In the genomic region with DNA sequence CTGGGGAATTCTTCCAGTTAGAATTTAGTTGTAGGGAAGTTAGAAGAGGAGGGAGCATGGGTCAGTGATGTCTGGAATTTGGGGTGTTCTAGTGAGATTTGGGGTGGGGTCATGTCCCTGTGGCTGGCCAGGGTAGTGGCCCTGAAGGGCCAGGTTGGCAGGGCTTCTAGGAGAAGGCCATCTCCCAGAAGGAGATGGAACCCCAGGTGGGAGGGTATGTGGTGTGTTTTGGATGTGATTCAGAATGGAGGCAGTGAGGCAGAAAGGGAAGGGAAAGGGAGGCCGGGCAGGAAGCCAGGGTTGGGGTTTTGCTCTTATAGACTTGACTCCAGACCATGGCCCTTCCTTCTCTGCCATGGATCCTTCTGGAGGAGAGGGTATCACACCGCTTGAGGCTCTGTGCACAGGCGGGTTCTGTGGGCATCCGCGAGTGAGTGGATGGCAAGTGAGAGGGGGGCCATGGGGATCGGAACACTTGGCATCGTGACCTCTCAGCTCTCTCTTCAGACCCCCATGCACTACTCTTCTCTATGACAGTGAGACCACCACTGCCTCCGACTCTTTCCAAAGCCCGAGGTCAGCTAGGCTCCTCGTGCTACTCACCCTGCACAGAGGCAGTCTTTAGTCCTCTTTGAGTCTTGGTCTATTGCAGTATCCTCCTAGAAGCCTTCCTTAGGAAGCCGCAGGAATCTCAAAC, we compare ENCODE assay signal across 1 cellular context.
TF ChIP-seq lines count a peak whose summit lies in the region.

No MANE protein-coding gene starts in this region.

TF ChIP-seq in HepG2, 621 proteins besides CTCF, POLR2A, EP300 and RAD21 (continued from another document):
- no peak for TF ChIP-seq YEATS4 (CRISPR knock-in tag; IDR thresholded peaks at IDR 0.05; ENCODE audit: borderline replicate concordance)
- TF ChIP-seq ZNF674 (CRISPR knock-in tag; IDR thresholded peaks at IDR 0.05; ENCODE audit: low read depth): no peak
- peak; percentile 65 for TF ChIP-seq RBFOX2 (IDR thresholded peaks at IDR 0.05; ENCODE audit: low read depth, low read length)
- TF ChIP-seq CENPT (CRISPR knock-in tag; IDR thresholded peaks at IDR 0.05; ENCODE audit: low read depth): no peak
- no peak for TF ChIP-seq ZNF782 (CRISPR knock-in tag; IDR thresholded peaks at IDR 0.05; ENCODE audit: borderline replicate concordance)
- 0 out of 2 replicates have a peak, but pooled peaks have one; percentile 35 for TF ChIP-seq MEIS2 (CRISPR knock-in tag; IDR thresholded peaks at IDR 0.05)
- TF ChIP-seq HMGXB4 (CRISPR knock-in tag; IDR thresholded peaks at IDR 0.05; ENCODE audit: borderline replicate concordance in 1 of 2, low read depth in 1 of 2): no peak; a peak in 2 of 4 replicates
- TF ChIP-seq NR2F6 (IDR thresholded peaks at IDR 0.05): no peak
- no peak for TF ChIP-seq NR2F6 (CRISPR knock-in tag; IDR thresholded peaks at IDR 0.05)
- TF ChIP-seq ZNF687 (CRISPR knock-in tag; IDR thresholded peaks at IDR 0.05): peak; percentile 79
- TF ChIP-seq, protein P1, sequence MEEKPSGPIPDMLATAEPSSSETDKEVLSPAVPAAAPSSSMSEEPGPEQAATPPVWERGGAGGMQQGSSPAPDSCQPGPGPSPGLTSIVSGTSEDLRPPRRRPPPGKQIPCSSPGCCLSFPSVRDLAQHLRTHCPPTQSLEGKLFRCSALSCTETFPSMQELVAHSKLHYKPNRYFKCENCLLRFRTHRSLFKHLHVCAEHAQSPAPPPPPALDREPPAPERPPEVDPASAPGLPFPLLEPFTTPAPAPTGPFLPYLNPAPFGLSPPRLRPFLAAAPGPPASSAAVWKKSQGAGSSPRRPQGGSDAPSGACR (CRISPR knock-in tag; IDR thresholded peaks at IDR 0.05): 0 out of 2 replicates have a peak, but pooled peaks have one; percentile 53
- no peak for TF ChIP-seq ZNF773 (CRISPR knock-in tag; IDR thresholded peaks at IDR 0.05; ENCODE audit: borderline replicate concordance)
- TF ChIP-seq, protein P2, sequence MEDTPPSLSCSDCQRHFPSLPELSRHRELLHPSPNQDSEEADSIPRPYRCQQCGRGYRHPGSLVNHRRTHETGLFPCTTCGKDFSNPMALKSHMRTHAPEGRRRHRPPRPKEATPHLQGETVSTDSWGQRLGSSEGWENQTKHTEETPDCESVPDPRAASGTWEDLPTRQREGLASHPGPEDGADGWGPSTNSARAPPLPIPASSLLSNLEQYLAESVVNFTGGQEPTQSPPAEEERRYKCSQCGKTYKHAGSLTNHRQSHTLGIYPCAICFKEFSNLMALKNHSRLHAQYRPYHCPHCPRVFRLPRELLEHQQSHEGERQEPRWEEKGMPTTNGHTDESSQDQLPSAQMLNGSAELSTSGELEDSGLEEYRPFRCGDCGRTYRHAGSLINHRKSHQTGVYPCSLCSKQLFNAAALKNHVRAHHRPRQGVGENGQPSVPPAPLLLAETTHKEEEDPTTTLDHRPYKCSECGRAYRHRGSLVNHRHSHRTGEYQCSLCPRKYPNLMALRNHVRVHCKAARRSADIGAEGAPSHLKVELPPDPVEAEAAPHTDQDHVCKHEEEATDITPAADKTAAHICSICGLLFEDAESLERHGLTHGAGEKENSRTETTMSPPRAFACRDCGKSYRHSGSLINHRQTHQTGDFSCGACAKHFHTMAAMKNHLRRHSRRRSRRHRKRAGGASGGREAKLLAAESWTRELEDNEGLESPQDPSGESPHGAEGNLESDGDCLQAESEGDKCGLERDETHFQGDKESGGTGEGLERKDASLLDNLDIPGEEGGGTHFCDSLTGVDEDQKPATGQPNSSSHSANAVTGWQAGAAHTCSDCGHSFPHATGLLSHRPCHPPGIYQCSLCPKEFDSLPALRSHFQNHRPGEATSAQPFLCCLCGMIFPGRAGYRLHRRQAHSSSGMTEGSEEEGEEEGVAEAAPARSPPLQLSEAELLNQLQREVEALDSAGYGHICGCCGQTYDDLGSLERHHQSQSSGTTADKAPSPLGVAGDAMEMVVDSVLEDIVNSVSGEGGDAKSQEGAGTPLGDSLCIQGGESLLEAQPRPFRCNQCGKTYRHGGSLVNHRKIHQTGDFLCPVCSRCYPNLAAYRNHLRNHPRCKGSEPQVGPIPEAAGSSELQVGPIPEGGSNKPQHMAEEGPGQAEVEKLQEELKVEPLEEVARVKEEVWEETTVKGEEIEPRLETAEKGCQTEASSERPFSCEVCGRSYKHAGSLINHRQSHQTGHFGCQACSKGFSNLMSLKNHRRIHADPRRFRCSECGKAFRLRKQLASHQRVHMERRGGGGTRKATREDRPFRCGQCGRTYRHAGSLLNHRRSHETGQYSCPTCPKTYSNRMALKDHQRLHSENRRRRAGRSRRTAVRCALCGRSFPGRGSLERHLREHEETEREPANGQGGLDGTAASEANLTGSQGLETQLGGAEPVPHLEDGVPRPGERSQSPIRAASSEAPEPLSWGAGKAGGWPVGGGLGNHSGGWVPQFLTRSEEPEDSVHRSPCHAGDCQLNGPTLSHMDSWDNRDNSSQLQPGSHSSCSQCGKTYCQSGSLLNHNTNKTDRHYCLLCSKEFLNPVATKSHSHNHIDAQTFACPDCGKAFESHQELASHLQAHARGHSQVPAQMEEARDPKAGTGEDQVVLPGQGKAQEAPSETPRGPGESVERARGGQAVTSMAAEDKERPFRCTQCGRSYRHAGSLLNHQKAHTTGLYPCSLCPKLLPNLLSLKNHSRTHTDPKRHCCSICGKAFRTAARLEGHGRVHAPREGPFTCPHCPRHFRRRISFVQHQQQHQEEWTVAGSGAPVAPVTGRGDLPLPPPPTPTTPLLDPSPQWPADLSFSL (CRISPR knock-in tag; IDR thresholded peaks at IDR 0.05): no peak
- TF ChIP-seq, protein P3, sequence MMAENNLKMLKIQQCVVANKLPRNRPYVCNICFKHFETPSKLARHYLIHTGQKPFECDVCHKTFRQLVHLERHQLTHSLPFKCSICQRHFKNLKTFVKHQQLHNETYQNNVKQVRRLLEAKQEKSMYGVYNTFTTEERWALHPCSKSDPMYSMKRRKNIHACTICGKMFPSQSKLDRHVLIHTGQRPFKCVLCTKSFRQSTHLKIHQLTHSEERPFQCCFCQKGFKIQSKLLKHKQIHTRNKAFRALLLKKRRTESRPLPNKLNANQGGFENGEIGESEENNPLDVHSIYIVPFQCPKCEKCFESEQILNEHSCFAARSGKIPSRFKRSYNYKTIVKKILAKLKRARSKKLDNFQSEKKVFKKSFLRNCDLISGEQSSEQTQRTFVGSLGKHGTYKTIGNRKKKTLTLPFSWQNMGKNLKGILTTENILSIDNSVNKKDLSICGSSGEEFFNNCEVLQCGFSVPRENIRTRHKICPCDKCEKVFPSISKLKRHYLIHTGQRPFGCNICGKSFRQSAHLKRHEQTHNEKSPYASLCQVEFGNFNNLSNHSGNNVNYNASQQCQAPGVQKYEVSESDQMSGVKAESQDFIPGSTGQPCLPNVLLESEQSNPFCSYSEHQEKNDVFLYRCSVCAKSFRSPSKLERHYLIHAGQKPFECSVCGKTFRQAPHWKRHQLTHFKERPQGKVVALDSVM (CRISPR knock-in tag; IDR thresholded peaks at IDR 0.05): peak; percentile 96
- TF ChIP-seq TRAFD1 (CRISPR knock-in tag; IDR thresholded peaks at IDR 0.05; ENCODE audit: borderline replicate concordance): 0 out of 2 replicates have a peak, but pooled peaks have one; percentile 46
TF ChIP-seq in HepG2: peak in this region for 48.
